ENCODE assay signal across 1 cellular context in genomic region chr14:73102806-73103497, GRCh38.
TF ChIP-seq lines count a peak whose summit lies in the region.

No MANE protein-coding gene starts in this region.

TF ChIP-seq in GM12878, 131 proteins besides CTCF, POLR2A, EP300 and RAD21:
- TF ChIP-seq E2F4 (IDR thresholded peaks at IDR 0.05; ENCODE audit: low read depth, low read length), result no peak
- no peak for TF ChIP-seq IKZF1 (conservative IDR thresholded peaks at IDR 0.05)
- TF ChIP-seq ESRRA (IDR thresholded peaks at IDR 0.05; ENCODE audit: low read length), result no peak
- no peak for TF ChIP-seq ETV6 (conservative IDR thresholded peaks at IDR 0.05 in 1 of 2, IDR thresholded peaks at IDR 0.05 in 1 of 2; ENCODE audit: borderline replicate concordance in 1 of 2, low read depth in 1 of 2)
- no peak for TF ChIP-seq ZBTB33 (IDR thresholded peaks at IDR 0.05)
- TF ChIP-seq STAT3 (IDR thresholded peaks at IDR 0.05; ENCODE audit: low read depth, low read length), result no peak
- no peak for TF ChIP-seq NFIC (IDR thresholded peaks at IDR 0.05; ENCODE audit: low read depth, low read length)
- TF ChIP-seq YY1 (IDR thresholded peaks at IDR 0.05; ENCODE audit: low read depth, low read length), result no peak
- no peak for TF ChIP-seq USF1 (IDR thresholded peaks at IDR 0.05; ENCODE audit: borderline replicate concordance, extremely low read length, insufficient read depth, low read depth, low read length)
- TF ChIP-seq MYB (IDR thresholded peaks at IDR 0.05; ENCODE audit: borderline replicate concordance, low read depth, low read length), result no peak
- TF ChIP-seq MAX (IDR thresholded peaks at IDR 0.05; ENCODE audit: low read depth, low read length), result no peak
- TF ChIP-seq MXI1 (IDR thresholded peaks at IDR 0.05; ENCODE audit: low read depth, low read length), result no peak
- TF ChIP-seq RBBP5 (conservative IDR thresholded peaks at IDR 0.05), result no peak
- TF ChIP-seq NR2F1 (conservative IDR thresholded peaks at IDR 0.05), result no peak
- no peak for TF ChIP-seq CBFB (IDR thresholded peaks at IDR 0.05; ENCODE audit: low read depth)
- no peak for TF ChIP-seq TCF3 (IDR thresholded peaks at IDR 0.05; ENCODE audit: borderline replicate concordance, insufficient read depth, low read depth, low read length)
- TF ChIP-seq CUX1 (IDR thresholded peaks at IDR 0.05; ENCODE audit: insufficient replicate concordance, low read depth, low read length), result no peak
- no peak for TF ChIP-seq NRF1 (conservative IDR thresholded peaks at IDR 0.05; ENCODE audit: low read depth, low read length)
